ENCODE assay signal across 8 cellular contexts in genomic region chr9:36191696-36192095, GRCh38. TPM values are rescaled to one million over a fixed set of nuclear protein-coding genes. Genes with fewer than 3 reads are reported as not detected.
DNase-seq lines count a peak whose midpoint lies in the region; ATAC-seq and TF ChIP-seq lines count a peak whose summit lies in the region.

No MANE protein-coding gene starts in this region.

- no peaks in the 10 kb centered on the region for H3K9me3 Mint-ChIP-seq in IgD-negative memory B cell

- H3K27me3 ChIP-seq in AG04450 (ENCODE audit: control insufficient read depth, insufficient read depth, low read length) (no peaks in the 10 kb centered on the region), breast epithelium (no peaks in the 10 kb centered on the region), mucosa of stomach (ENCODE audit: control insufficient read depth, insufficient read depth, low read length) (no peaks in the 10 kb centered on the region)

- intact Hi-C loops in breast epithelium (cut with DNase I; ENCODE audit: low total_unique reads): no loop called here

- peak overlapping the region in 2 of 3 donors; percentile 78 to 98 for H3K27ac Mint-ChIP-seq in IgD-negative memory B cell

- no peaks in the 10 kb centered on the region for H3K27me3 Mint-ChIP-seq in IgD-negative memory B cell

- no peaks in the 10 kb centered on the region for H3K9me3 ChIP-seq in AG04450 (ENCODE audit: control insufficient read depth, insufficient read depth, low read length)
- H3K9me3 ChIP-seq in breast epithelium: no peaks in the 10 kb centered on the region
- no peaks in the 10 kb centered on the region for H3K9me3 ChIP-seq in mucosa of stomach (ENCODE audit: control insufficient read depth, low read length)

- no peaks in the 10 kb centered on the region for H3K36me3 ChIP-seq in breast epithelium
- no peaks in the 10 kb centered on the region for H3K36me3 ChIP-seq in mucosa of stomach (ENCODE audit: control insufficient read depth, insufficient read depth, low read length)

- no peaks in the 10 kb centered on the region for H3K36me3 Mint-ChIP-seq in IgD-negative memory B cell

- H3K4me3 Mint-ChIP-seq in IgD-negative memory B cell: peak overlapping the region; percentile 84 to 97 (median 92)

- CTCF ChIA-PET in AG04450 (lab: Charles Lee): interaction anchor here (1.0 to 2.9 kb wide), 5 partner anchors 26 to 237 kb away, joined by 3 to 17 read pairs (median 4); no protein-coding TSS in a partner anchor

- no peak for ATAC-seq in HG02588 (IDR thresholded peaks at IDR 0.05; ENCODE audit: unreplicated experiment)

- no peak overlapping the region for H3K27ac ChIP-seq in AG04450 (ENCODE audit: low read depth, low read length)
- H3K27ac ChIP-seq in breast epithelium: peak overlapping the region; percentile 86 to 91

- H3K4me1 Mint-ChIP-seq in IgD-negative memory B cell: peaks cover 39 to 44% (median 39%) of the 10 kb centered on the region in 3 donors

- no peak for TF ChIP-seq POLR2A in breast epithelium (IDR thresholded peaks at IDR 0.05)

- POLR2A ChIA-PET in AG04450 (lab: Yijun Ruan, JAX): interaction anchor here (0.8 to 2.6 kb wide), 5 partner anchors 15 to 89 kb away, joined by 3 to 13 read pairs (median 5); partner anchors contain the start of gene GNE

- TF ChIP-seq CTCF in AG04450 (IDR thresholded peaks at IDR 0.05; ENCODE audit: low read depth, low read length) (no peak), breast epithelium (IDR thresholded peaks at IDR 0.05) (no peak)

- peaks cover 8 to 26% of the 10 kb centered on the region in 2 donors for H3K4me1 ChIP-seq in breast epithelium
- peaks cover 14% of the 10 kb centered on the region for H3K4me1 ChIP-seq in mucosa of stomach (ENCODE audit: control insufficient read depth, insufficient read depth, low read length)

- DNase-seq in AG04450 (ENCODE audit: low read depth, low spot score) (no peak), breast epithelium (ENCODE audit: low spot score in 2 of 2) (no peak), NCI-H2171 treated with DMSO at 0.1 percent for 48 hours (lab: John Stamatoyannopoulos, UW) (no peak), COLO668 (lab: John Stamatoyannopoulos, UW; ENCODE audit: unreplicated experiment) (no peak), middle frontal gyrus (ENCODE audit: extremely low spot score, low spot score) (no peak)

- peak overlapping the region; percentile 90 for H3K9ac ChIP-seq in mucosa of stomach (ENCODE audit: low read length)

- peak overlapping the region; percentile 96 for H3K4me3 ChIP-seq in AG04450 (ENCODE audit: low read depth, low read length)
- peak overlapping the region; percentile 69 to 98 (median 83) for H3K4me3 ChIP-seq in breast epithelium
- H3K4me3 ChIP-seq in mucosa of stomach (ENCODE audit: low read length): peak overlapping the region; percentile 88

RNA-seq across cellular contexts. Expression of gene CLTA, which starts 1.0 kb away (rescaled TPM):
- polyA plus RNA-seq in AG04450 (2011; rRNA removed) (314 and 364 TPM in 2 replicates), IgD-negative memory B cell (82.0 TPM)
- polyA minus RNA-seq in AG04450 (2011; rRNA and poly(A)+ RNA removed): 113 and 118 TPM in 2 replicates
- 100 to 1,000 TPM; 177 to 202 (median 178) TPM for total RNA-seq in breast epithelium

RNA-seq across cellular contexts. Expression of gene CCIN, which starts 22.5 kb away (rescaled TPM):
- polyA plus RNA-seq in AG04450 (2011; rRNA removed) (0.48 and 0.71 TPM in 2 replicates), IgD-negative memory B cell (0.64 TPM)
- 0.69 and 0.87 TPM in 2 replicates for polyA minus RNA-seq in AG04450 (2011; rRNA and poly(A)+ RNA removed)
- under 1 TPM in 1 of 3 donors, not detected in 2; 0.80 TPM for total RNA-seq in breast epithelium

RNA-seq across cellular contexts. Expression of gene GLIPR2, which starts 55.2 kb away (rescaled TPM):
- polyA plus RNA-seq in AG04450 (2011; rRNA removed) (108 and 115 TPM in 2 replicates), IgD-negative memory B cell (36.2 TPM)
- 66.4 and 70.8 TPM in 2 replicates for polyA minus RNA-seq in AG04450 (2011; rRNA and poly(A)+ RNA removed)
- 10 to 100 TPM; 16.5 to 57.4 (median 26.9) TPM for total RNA-seq in breast epithelium
